ENCODE assay signal across 10 cellular contexts in genomic region chr3:71444861-71445259, GRCh38.
A peak's percentile ranks its signal among the peaks of the same experiment; 100 is the strongest.
DNase-seq lines count a peak whose midpoint lies in the region; ATAC-seq, FAIRE-seq and TF ChIP-seq lines count a peak whose summit lies in the region.
"Had no signal": no experiment of that assay in that cellular context is flagged by ENCODE, and none has a peak within 500 bp of the region (broad histone marks: within the 10 kb centered on the region; RNA-seq: fewer than 3 reads in every experiment).

No MANE protein-coding gene starts in this region.

- no TSS peak for BruUV-seq in endothelial cell of umbilical vein (replicated peaks; lab: Mats Ljungman, UMichigan)

- no peaks in the 10 kb centered on the region for H3K9me2 ChIP-seq in SK-N-SH

- peaks cover 24 to 44% of the 10 kb centered on the region in 2 experiments for H3K4me1 ChIP-seq in SK-N-SH (ENCODE audit: control insufficient read depth in 1 of 2, insufficient read depth in 2 of 2, low read depth in 1 of 2, low read length in 1 of 2)
- H3K4me1 ChIP-seq in endothelial cell of umbilical vein (ENCODE audit: control insufficient read depth, extremely low read depth, insufficient read depth, low read length): peaks cover 20% of the 10 kb centered on the region
- no peaks in the 10 kb centered on the region for H3K4me1 ChIP-seq in testis

- no peak overlapping the region; the same call in 1 of the 2 replicates for H3K9ac ChIP-seq in SK-N-SH
- no peak overlapping the region for H3K9ac ChIP-seq in endothelial cell of umbilical vein (replicated peaks; ENCODE audit: extremely low read depth, insufficient read depth, low read length)

- H3K9me1 ChIP-seq in endothelial cell of umbilical vein (replicated peaks; ENCODE audit: control insufficient read depth, extremely low read depth, insufficient read depth, low read length): no peaks in the 10 kb centered on the region

- TF ChIP-seq CTCF in SK-N-SH (IDR thresholded peaks at IDR 0.05): no peak
- TF ChIP-seq CTCF in endothelial cell of umbilical vein (IDR thresholded peaks at IDR 0.05; ENCODE audit: extremely low read depth in 1 of 2, insufficient read depth in 1 of 2, low read depth in 1 of 2, low read length in 2 of 2): no peak
- no peak for TF ChIP-seq CTCF in testis (IDR thresholded peaks at IDR 0.05)

- H3K4me3 Mint-ChIP-seq in activated CD4-positive, alpha-beta T cell treated with anti-CD3 and anti-CD28 coated beads, Interleukin-2, amount 10 ng/mL, durations not matched to agents 24 days and 14 days: peak overlapping the region; percentile 76
- peak overlapping the region; percentile 73 for H3K4me3 Mint-ChIP-seq in stimulated activated effector memory CD8-positive, alpha-beta T cell treated with anti-CD3 and anti-CD28 coated beads, Interleukin-12 subunit alpha, Interleukin-12 subunit beta, amount 100 ng/mL, for 72 hours

- ATAC-seq in stimulated activated effector memory CD8-positive, alpha-beta T cell treated with anti-CD3 and anti-CD28 coated beads, Interleukin-12 subunit alpha, Interleukin-12 subunit beta, amount 100 ng/mL, for 72 hours: no peak
- ATAC-seq: psoas muscle had no signal

- no peak for TF ChIP-seq EP300 in SK-N-SH (IDR thresholded peaks at IDR 0.05; ENCODE audit: borderline replicate concordance in 1 of 2, low read depth in 1 of 2, low read length in 1 of 2)

- H3K27me3 Mint-ChIP-seq in activated CD4-positive, alpha-beta T cell treated with anti-CD3 and anti-CD28 coated beads, Interleukin-2, amount 10 ng/mL, durations not matched to agents 24 days and 14 days: no peaks in the 10 kb centered on the region

- H3K36me3 Mint-ChIP-seq in activated CD4-positive, alpha-beta T cell treated with anti-CD3 and anti-CD28 coated beads, Interleukin-2, amount 10 ng/mL, durations not matched to agents 24 days and 14 days (ENCODE audit: low read depth): peaks cover 10% of the 10 kb centered on the region
- H3K36me3 Mint-ChIP-seq in stimulated activated effector memory CD8-positive, alpha-beta T cell treated with anti-CD3 and anti-CD28 coated beads, Interleukin-12 subunit alpha, Interleukin-12 subunit beta, amount 100 ng/mL, for 72 hours: peaks cover 4% of the 10 kb centered on the region

- no peak overlapping the region for H2AFZ ChIP-seq in SK-N-SH (ENCODE audit: low read depth)
- peak overlapping the region; percentile 10 for H2AFZ ChIP-seq in endothelial cell of umbilical vein (ENCODE audit: low read depth, low read length)

- H3K9me3 Mint-ChIP-seq in activated CD4-positive, alpha-beta T cell treated with anti-CD3 and anti-CD28 coated beads, Interleukin-2, amount 10 ng/mL, durations not matched to agents 24 days and 14 days: peaks cover 8% of the 10 kb centered on the region
- H3K9me3 Mint-ChIP-seq in stimulated activated effector memory CD8-positive, alpha-beta T cell treated with anti-CD3 and anti-CD28 coated beads, Interleukin-12 subunit alpha, Interleukin-12 subunit beta, amount 100 ng/mL, for 72 hours: no peaks in the 10 kb centered on the region

- H3K79me2 ChIP-seq in SK-N-SH (ENCODE audit: insufficient read depth): peaks cover 96% of the 10 kb centered on the region
- no peaks in the 10 kb centered on the region for H3K79me2 ChIP-seq in endothelial cell of umbilical vein (ENCODE audit: control insufficient read depth, insufficient read depth, low read length)

- H3K4me1 Mint-ChIP-seq in activated CD4-positive, alpha-beta T cell treated with anti-CD3 and anti-CD28 coated beads, Interleukin-2, amount 10 ng/mL, durations not matched to agents 24 days and 14 days: peaks cover 81% of the 10 kb centered on the region
- peaks cover 77% of the 10 kb centered on the region for H3K4me1 Mint-ChIP-seq in stimulated activated effector memory CD8-positive, alpha-beta T cell treated with anti-CD3 and anti-CD28 coated beads, Interleukin-12 subunit alpha, Interleukin-12 subunit beta, amount 100 ng/mL, for 72 hours

- peak overlapping the region in 1 of 2 experiments; percentile 33; a peak in 2 of 4 replicates for H3K4me3 ChIP-seq in SK-N-SH (ENCODE audit: low read depth in 2 of 2, low read length in 1 of 2)
- no peak overlapping the region for H3K4me3 ChIP-seq in endothelial cell of umbilical vein (replicated peaks in 1 of 3; ENCODE audit: insufficient read depth in 1 of 3, low read depth in 1 of 3, low read length in 3 of 3)
- H3K4me3 ChIP-seq in testis: no peak overlapping the region
- H3K4me3 ChIP-seq: psoas muscle had no signal

- FAIRE-seq in endothelial cell of umbilical vein (lab: Jason Lieb, UNC): no peak
- FAIRE-seq: A204.1 had no signal

- H3K27ac ChIP-seq in SK-N-SH (ENCODE audit: low read depth in 2 of 2, low read length in 1 of 2) (peak overlapping the region; percentile 73 to 93), endothelial cell of umbilical vein (ENCODE audit: insufficient read depth, low read depth, low read length) (peak overlapping the region; percentile 65), testis (no peak overlapping the region)

- dilution Hi-C loops in endothelial cell of umbilical vein (cut with MboI; ENCODE audit: extremely low pct_ligation_motif_present, low sequenced_read_pairs): no loop called here

- no peaks in the 10 kb centered on the region for H4K20me1 ChIP-seq in SK-N-SH (ENCODE audit: insufficient read depth)
- no peaks in the 10 kb centered on the region for H4K20me1 ChIP-seq in endothelial cell of umbilical vein (replicated peaks; ENCODE audit: control insufficient read depth, extremely low read depth, insufficient read depth, low read length)

- no peak for TF ChIP-seq RAD21 in SK-N-SH (IDR thresholded peaks at IDR 0.05; ENCODE audit: low read length)

- 54% methylated on average over 4 of the region's 4 CpGs for WGBS in SK-N-SH (ENCODE audit: low lambda C conversion rate)
- 79 to 80% methylated on average over 3 to 4 of the region's 4 CpGs for WGBS in testis, 2 donors

- H3K27ac Mint-ChIP-seq in activated CD4-positive, alpha-beta T cell treated with anti-CD3 and anti-CD28 coated beads, Interleukin-2, amount 10 ng/mL, durations not matched to agents 24 days and 14 days: peak overlapping the region; percentile 99
- peak overlapping the region; percentile 94 for H3K27ac Mint-ChIP-seq in stimulated activated effector memory CD8-positive, alpha-beta T cell treated with anti-CD3 and anti-CD28 coated beads, Interleukin-12 subunit alpha, Interleukin-12 subunit beta, amount 100 ng/mL, for 72 hours

- H3F3A ChIP-seq in SK-N-SH (replicated peaks; ENCODE audit: insufficient read depth): peaks cover 14% of the 10 kb centered on the region

- H3K27me3 ChIP-seq in SK-N-SH (ENCODE audit: insufficient read depth): no peaks in the 10 kb centered on the region
- no peaks in the 10 kb centered on the region for H3K27me3 ChIP-seq in endothelial cell of umbilical vein (ENCODE audit: control insufficient read depth in 2 of 2, insufficient read depth in 2 of 2, low read length in 2 of 2)
- H3K27me3 ChIP-seq in testis: no peaks in the 10 kb centered on the region

- DNase-seq in activated CD4-positive, alpha-beta T cell treated with anti-CD3 and anti-CD28 coated beads, Interleukin-2, amount 10 ng/mL, durations not matched to agents 24 days and 14 days: no peak
- DNase-seq in activated CD4-positive, alpha-beta T cell treated with anti-CD3 and anti-CD28 coated beads, Interleukin-2, amount 50 U/mL, for 48 hours: no peak
- DNase-seq in SK-N-SH (no peak), endothelial cell of umbilical vein (ENCODE audit: low read depth, low spot score) (no peak), islet precursor cell (no peak), testis (no peak), DMS 273 treated with DMSO at 0.1 percent for 48 hours (lab: John Stamatoyannopoulos, UW) (no peak)
- no peak for DNase-seq in stimulated activated effector memory CD8-positive, alpha-beta T cell treated with anti-CD3 and anti-CD28 coated beads, Interleukin-12 subunit alpha, Interleukin-12 subunit beta, amount 100 ng/mL, for 72 hours (ENCODE audit: low spot score in 2 of 2)

- POLR2A ChIA-PET in SK-N-SH (lab: Yijun Ruan, JAX): interaction anchor here (0.5 to 1.3 kb wide), 2 partner anchors 82 to 97 kb away, joined by 3 to 5 read pairs; no protein-coding TSS in a partner anchor
- POLR2A ChIA-PET in endothelial cell of umbilical vein (lab: Charles Lee): no interaction called here

- H3K4me2 ChIP-seq in SK-N-SH (peak overlapping the region; percentile 49), endothelial cell of umbilical vein (ENCODE audit: insufficient read depth, low read length) (peak overlapping the region; percentile 34)

- CTCF ChIA-PET in SK-N-SH (lab: Yijun Ruan, JAX): interaction anchor here (1.0 to 1.4 kb wide), 3 partner anchors 14 to 374 kb away, joined by 3 to 5 read pairs (median 5); no protein-coding TSS in a partner anchor
- CTCF ChIA-PET in endothelial cell of umbilical vein (lab: Charles Lee): interaction anchor here (0.9 to 1.9 kb wide), 8 partner anchors 10 to 894 kb away, joined by 3 to 5 read pairs (median 3); no protein-coding TSS in a partner anchor

- no peaks in the 10 kb centered on the region for H3K36me3 ChIP-seq in SK-N-SH (replicated peaks in 1 of 2; ENCODE audit: control insufficient read depth in 1 of 2, insufficient read depth in 2 of 2, low read length in 1 of 2)
- no peaks in the 10 kb centered on the region for H3K36me3 ChIP-seq in endothelial cell of umbilical vein (ENCODE audit: control insufficient read depth in 2 of 2, extremely low read depth in 1 of 2, insufficient read depth in 2 of 2, low read length in 2 of 2)
- H3K36me3 ChIP-seq in testis (ENCODE audit: low read depth, missing control alignments): no peaks in the 10 kb centered on the region

- TF ChIP-seq POLR2A in endothelial cell of umbilical vein (IDR thresholded peaks at IDR 0.05; ENCODE audit: low read depth, low read length) (no peak), testis (IDR thresholded peaks at IDR 0.05) (no peak)

- intact Hi-C loops in activated CD4-positive, alpha-beta T cell treated with anti-CD3 and anti-CD28 coated beads, Interleukin-2, amount 10 ng/mL, durations not matched to agents 24 days and 14 days (cut with micrococcal nuclease): loop anchor here (1.0 to 5.0 kb wide), 8 partner anchors 14 to 433 kb away; partner anchors contain the start of gene FOXP1
- intact Hi-C loops in endothelial cell of umbilical vein (cut with micrococcal nuclease): loop anchor here (1.0 kb wide), 5 partner anchors 21 to 218 kb away; partner anchors contain the start of gene FOXP1
- intact Hi-C loops in testis (cut with DNase I; ENCODE audit: low total_unique reads): no loop called here

- H3K9me3 ChIP-seq in SK-N-SH (no peaks in the 10 kb centered on the region), endothelial cell of umbilical vein (replicated peaks; ENCODE audit: control insufficient read depth, insufficient read depth, low read length) (no peaks in the 10 kb centered on the region), testis (no peaks in the 10 kb centered on the region)
- H3K9me3 ChIP-seq: psoas muscle had no signal

TF ChIP-seq in endothelial cell of umbilical vein, 7 proteins besides CTCF, POLR2A, EP300 and RAD21 (continues in another document):
- no peak for TF ChIP-seq MYC (IDR thresholded peaks at IDR 0.05; ENCODE audit: low read depth, low read length)
- TF ChIP-seq MAX (IDR thresholded peaks at IDR 0.05; ENCODE audit: insufficient read depth, insufficient read length): no peak
- TF ChIP-seq FOS (IDR thresholded peaks at IDR 0.05; ENCODE audit: borderline replicate concordance, insufficient read depth, low read length): no peak

Comparison
In these comparisons a context has a peak if more than half of its experiments do, and no peak if none do; other contexts are left out.
1. H3K27ac ChIP-seq: peak in SK-N-SH (2 of 2) and endothelial cell of umbilical vein (single experiment); none in testis (0 of 2).